Comparison of ENCODE assay signal across 1 cellular context in the genomic region with DNA sequence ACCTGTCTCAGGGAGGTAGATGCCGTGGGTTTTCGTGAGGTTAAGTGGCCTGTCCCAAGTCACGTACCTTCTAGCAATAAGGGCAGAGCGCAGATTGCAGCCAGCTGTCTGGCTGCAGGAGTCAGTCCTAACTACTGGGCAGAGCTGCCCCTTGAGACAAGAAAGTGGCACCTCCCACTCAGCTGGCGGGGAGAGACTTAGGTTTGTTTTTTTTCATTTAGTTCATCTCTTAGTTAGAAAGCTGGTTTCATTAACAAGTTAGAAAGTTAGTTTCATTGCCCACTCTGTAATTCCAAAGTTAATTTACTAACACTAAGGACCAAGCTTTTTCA.
TF ChIP-seq lines count a peak whose summit lies in the region.

No MANE protein-coding gene starts in this region.

TF ChIP-seq in GM23338, 12 proteins besides CTCF, POLR2A, EP300 and RAD21 (continued from another document):
- TF ChIP-seq STAT1 (IDR thresholded peaks at IDR 0.05; ENCODE audit: unreplicated experiment) (no peak), CREB1 (CRISPR knock-in tag; IDR thresholded peaks at IDR 0.05; ENCODE audit: low read depth) (no peak), NANOG (IDR thresholded peaks at IDR 0.05; ENCODE audit: borderline replicate concordance) (no peak), ZNF331 (CRISPR knock-in tag; IDR thresholded peaks at IDR 0.05; ENCODE audit: low read depth) (no peak), REST (IDR thresholded peaks at IDR 0.05; ENCODE audit: unreplicated experiment) (no peak), ZNF114 (CRISPR knock-in tag; IDR thresholded peaks at IDR 0.05) (no peak)
- TF ChIP-seq, protein P1, sequence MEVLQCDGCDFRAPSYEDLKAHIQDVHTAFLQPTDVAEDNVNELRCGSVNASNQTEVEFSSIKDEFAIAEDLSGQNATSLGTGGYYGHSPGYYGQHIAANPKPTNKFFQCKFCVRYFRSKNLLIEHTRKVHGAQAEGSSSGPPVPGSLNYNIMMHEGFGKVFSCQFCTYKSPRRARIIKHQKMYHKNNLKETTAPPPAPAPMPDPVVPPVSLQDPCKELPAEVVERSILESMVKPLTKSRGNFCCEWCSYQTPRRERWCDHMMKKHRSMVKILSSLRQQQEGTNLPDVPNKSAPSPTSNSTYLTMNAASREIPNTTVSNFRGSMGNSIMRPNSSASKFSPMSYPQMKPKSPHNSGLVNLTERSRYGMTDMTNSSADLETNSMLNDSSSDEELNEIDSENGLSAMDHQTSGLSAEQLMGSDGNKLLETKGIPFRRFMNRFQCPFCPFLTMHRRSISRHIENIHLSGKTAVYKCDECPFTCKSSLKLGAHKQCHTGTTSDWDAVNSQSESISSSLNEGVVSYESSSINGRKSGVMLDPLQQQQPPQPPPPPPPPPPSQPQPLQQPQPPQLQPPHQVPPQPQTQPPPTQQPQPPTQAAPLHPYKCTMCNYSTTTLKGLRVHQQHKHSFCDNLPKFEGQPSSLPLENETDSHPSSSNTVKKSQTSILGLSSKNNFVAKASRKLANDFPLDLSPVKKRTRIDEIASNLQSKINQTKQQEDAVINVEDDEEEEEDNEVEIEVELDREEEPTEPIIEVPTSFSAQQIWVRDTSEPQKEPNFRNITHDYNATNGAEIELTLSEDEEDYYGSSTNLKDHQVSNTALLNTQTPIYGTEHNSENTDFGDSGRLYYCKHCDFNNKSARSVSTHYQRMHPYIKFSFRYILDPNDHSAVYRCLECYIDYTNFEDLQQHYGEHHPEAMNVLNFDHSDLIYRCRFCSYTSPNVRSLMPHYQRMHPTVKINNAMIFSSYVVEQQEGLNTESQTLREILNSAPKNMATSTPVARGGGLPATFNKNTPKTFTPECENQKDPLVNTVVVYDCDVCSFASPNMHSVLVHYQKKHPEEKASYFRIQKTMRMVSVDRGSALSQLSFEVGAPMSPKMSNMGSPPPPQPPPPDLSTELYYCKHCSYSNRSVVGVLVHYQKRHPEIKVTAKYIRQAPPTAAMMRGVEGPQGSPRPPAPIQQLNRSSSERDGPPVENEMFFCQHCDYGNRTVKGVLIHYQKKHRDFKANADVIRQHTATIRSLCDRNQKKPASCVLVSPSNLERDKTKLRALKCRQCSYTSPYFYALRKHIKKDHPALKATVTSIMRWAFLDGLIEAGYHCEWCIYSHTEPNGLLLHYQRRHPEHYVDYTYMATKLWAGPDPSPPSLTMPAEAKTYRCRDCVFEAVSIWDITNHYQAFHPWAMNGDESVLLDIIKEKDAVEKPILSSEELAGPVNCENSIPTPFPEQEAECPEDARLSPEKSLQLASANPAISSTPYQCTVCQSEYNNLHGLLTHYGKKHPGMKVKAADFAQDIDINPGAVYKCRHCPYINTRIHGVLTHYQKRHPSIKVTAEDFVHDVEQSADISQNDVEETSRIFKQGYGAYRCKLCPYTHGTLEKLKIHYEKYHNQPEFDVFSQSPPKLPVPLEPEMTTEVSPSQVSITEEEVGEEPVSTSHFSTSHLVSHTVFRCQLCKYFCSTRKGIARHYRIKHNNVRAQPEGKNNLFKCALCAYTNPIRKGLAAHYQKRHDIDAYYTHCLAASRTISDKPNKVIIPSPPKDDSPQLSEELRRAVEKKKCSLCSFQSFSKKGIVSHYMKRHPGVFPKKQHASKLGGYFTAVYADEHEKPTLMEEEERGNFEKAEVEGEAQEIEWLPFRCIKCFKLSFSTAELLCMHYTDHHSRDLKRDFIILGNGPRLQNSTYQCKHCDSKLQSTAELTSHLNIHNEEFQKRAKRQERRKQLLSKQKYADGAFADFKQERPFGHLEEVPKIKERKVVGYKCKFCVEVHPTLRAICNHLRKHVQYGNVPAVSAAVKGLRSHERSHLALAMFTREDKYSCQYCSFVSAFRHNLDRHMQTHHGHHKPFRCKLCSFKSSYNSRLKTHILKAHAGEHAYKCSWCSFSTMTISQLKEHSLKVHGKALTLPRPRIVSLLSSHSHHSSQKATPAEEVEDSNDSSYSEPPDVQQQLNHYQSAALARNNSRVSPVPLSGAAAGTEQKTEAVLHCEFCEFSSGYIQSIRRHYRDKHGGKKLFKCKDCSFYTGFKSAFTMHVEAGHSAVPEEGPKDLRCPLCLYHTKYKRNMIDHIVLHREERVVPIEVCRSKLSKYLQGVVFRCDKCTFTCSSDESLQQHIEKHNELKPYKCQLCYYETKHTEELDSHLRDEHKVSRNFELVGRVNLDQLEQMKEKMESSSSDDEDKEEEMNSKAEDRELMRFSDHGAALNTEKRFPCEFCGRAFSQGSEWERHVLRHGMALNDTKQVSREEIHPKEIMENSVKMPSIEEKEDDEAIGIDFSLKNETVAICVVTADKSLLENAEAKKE (CRISPR knock-in tag; IDR thresholded peaks at IDR 0.05), result no peak
